33 cellular contexts compared by ENCODE assay signal in genomic region chr5:3878267-3878666, GRCh38.
"Had no signal": no experiment of that assay in that cellular context is flagged by ENCODE, and none has a peak within 500 bp of the region (broad histone marks: within the 10 kb centered on the region; RNA-seq: fewer than 3 reads in every experiment).

No MANE protein-coding gene starts in this region.

- H3K27ac Mint-ChIP-seq: activated B cell treated with CpG ODN at 0.5 μM for 24 hours; activated CD8-positive, alpha-beta T cell treated with anti-CD3 and anti-CD28 coated beads for 36 hours; activated naive CD8-positive, alpha-beta T cell; activated T-helper 17 cell treated with anti-CD3 and anti-CD28 coated beads, Interleukin-2, amount 50 U/mL, for 72 hours; dendritic cell treated with granulocyte-macrophage colony-stimulating factor and Interleukin-4, amounts not matched to agents 40 ng/mL and 50 ng/mL, for 4 days; endodermal cell; T-helper 17 cell; T-helper 2 cell treated with Interferon-gamma antibody and Interleukin-4, amounts not matched to agents 5 μg/mL and 100 μg/mL, for 36 hours had no signal

- H3K27me3 ChIP-seq: body of pancreas, foreskin keratinocyte, gastrocnemius medialis had no signal

- H3K4me3 Mint-ChIP-seq: activated B cell treated with CpG ODN at 0.5 μM for 24 hours; activated CD8-positive, alpha-beta T cell treated with anti-CD3 and anti-CD28 coated beads for 36 hours; activated naive CD8-positive, alpha-beta T cell; activated T-cell treated with anti-CD3 and anti-CD28 coated beads, Interleukin-2, amount 50 U/mL, for 4 hours; activated T-helper 17 cell treated with anti-CD3 and anti-CD28 coated beads, Interleukin-2, amount 50 U/mL, for 72 hours; dendritic cell treated with granulocyte-macrophage colony-stimulating factor and Interleukin-4, amounts not matched to agents 40 ng/mL and 50 ng/mL, for 4 days; endodermal cell; T-helper 17 cell; T-helper 2 cell treated with Interferon-gamma antibody and Interleukin-4, amounts not matched to agents 5 μg/mL and 100 μg/mL, for 36 hours had no signal

- ATAC-seq: activated CD4-positive, CD25-positive, alpha-beta regulatory T cell treated with anti-CD3 and anti-CD28 coated beads, Interleukin-2, amount 50 U/mL, for 24 hours; activated CD8-positive, alpha-beta T cell treated with anti-CD3 and anti-CD28 coated beads for 36 hours; activated T-cell treated with anti-CD3 and anti-CD28 coated beads, Interleukin-2, amount 50 U/mL, for 4 hours; activated T-helper 17 cell treated with anti-CD3 and anti-CD28 coated beads, Interleukin-2, amount 50 U/mL, for 72 hours; body of pancreas; gastrocnemius medialis; T-helper 17 cell had no signal

- H3K27me3 Mint-ChIP-seq: activated B cell treated with CpG ODN at 0.5 μM for 24 hours; activated CD8-positive, alpha-beta T cell treated with anti-CD3 and anti-CD28 coated beads for 36 hours; activated naive CD8-positive, alpha-beta T cell; activated T-helper 17 cell treated with anti-CD3 and anti-CD28 coated beads, Interleukin-2, amount 50 U/mL, for 72 hours; dendritic cell treated with granulocyte-macrophage colony-stimulating factor and Interleukin-4, amounts not matched to agents 40 ng/mL and 50 ng/mL, for 4 days; T-helper 17 cell had no signal

- H3K36me3 ChIP-seq: cardiac muscle cell, esophagus muscularis mucosa, gastrocnemius medialis, WERI-Rb-1 had no signal

- H3K9me3 ChIP-seq: body of pancreas, esophagus muscularis mucosa, gastrocnemius medialis had no signal

- H3K27ac ChIP-seq: body of pancreas, cardiac muscle cell, coronary artery, dorsolateral prefrontal cortex, esophagus muscularis mucosa, foreskin keratinocyte, gastrocnemius medialis, WERI-Rb-1 had no signal

- H3K4me3 ChIP-seq: body of pancreas, cardiac muscle cell, coronary artery, dorsolateral prefrontal cortex, esophagus muscularis mucosa, gastrocnemius medialis had no signal

- DNase-seq: activated B cell treated with CpG ODN at 0.5 μM for 24 hours; activated CD4-positive, alpha-beta T cell treated with anti-CD3 and anti-CD28 coated beads for 48 hours; activated CD4-positive, alpha-beta T cell treated with anti-CD3 and anti-CD28 coated beads, Interleukin-2, amount 50 U/mL, for 1 hour; activated CD4-positive, alpha-beta T cell treated with anti-CD3 and anti-CD28 coated beads, Interleukin-2, amount 50 U/mL, for 48 hours; activated CD8-positive, alpha-beta memory T cell treated with anti-CD3 and anti-CD28 coated beads for 24 hours; activated CD8-positive, alpha-beta T cell treated with anti-CD3 and anti-CD28 coated beads for 36 hours; activated effector memory CD4-positive, alpha-beta T cell treated with Interleukin-2 at 50 U/mL for 16 hours; activated gamma-delta T cell treated with Interleukin-2 at 50 U/mL for 16 hours; activated naive CD4-positive, alpha-beta T cell treated with anti-CD3 and anti-CD28 coated beads, Interleukin-2, amount 50 U/mL, for 16 hours; activated naive CD4-positive, alpha-beta T cell treated with Interleukin-2 at 50 U/mL for 16 hours; activated T-cell treated with anti-CD3 and anti-CD28 coated beads, Interleukin-2, amount 50 U/mL, for 4 hours; amniotic stem cell; aorta; body of pancreas; central memory CD4-positive, alpha-beta T cell; dorsolateral prefrontal cortex; effector memory CD4-positive, alpha-beta T cell; endodermal cell; erythroblast; gastrocnemius medialis; T-helper 1 cell; T-helper 17 cell; T1000; WERI-Rb-1 had no signal

- H3K4me1 ChIP-seq: body of pancreas, esophagus muscularis mucosa, foreskin keratinocyte, gastrocnemius medialis had no signal

- H3K4me1 Mint-ChIP-seq: activated B cell treated with CpG ODN at 0.5 μM for 24 hours; activated T-helper 17 cell treated with anti-CD3 and anti-CD28 coated beads, Interleukin-2, amount 50 U/mL, for 72 hours; endodermal cell; T-helper 17 cell had no signal

- H3K36me3 Mint-ChIP-seq: activated naive CD8-positive, alpha-beta T cell had no signal

- H3K9me3 Mint-ChIP-seq: activated CD8-positive, alpha-beta T cell treated with anti-CD3 and anti-CD28 coated beads for 36 hours had no signal
